In genomic region chr12:94710933-94711332, GRCh38 we compare ENCODE assay signal across 8 cellular contexts.
DNase-seq lines count a peak whose midpoint lies in the region; ATAC-seq and TF ChIP-seq lines count a peak whose summit lies in the region.

No MANE protein-coding gene starts in this region.

- no peak overlapping the region for H3K27ac ChIP-seq in KMS-11
- no peak overlapping the region for H3K27ac ChIP-seq in left lung

- no peak overlapping the region for H3K4me2 ChIP-seq in KMS-11

- no peak overlapping the region for H3K4me3 Mint-ChIP-seq in activated CD4-positive, alpha-beta memory T cell treated with anti-CD3 and anti-CD28 coated beads, Interleukin-2, amount 10 ng/mL, durations not matched to agents 7 days and 5 days

- POLR2A ChIA-PET in activated CD4-positive, alpha-beta memory T cell treated with anti-CD3 and anti-CD28 coated beads, Interleukin-2, amount 10 ng/mL, durations not matched to agents 7 days and 5 days (lab: Charles Lee) = no interaction called here

- H3K36me3 ChIP-seq in KMS-11 (ENCODE audit: insufficient read depth) = no peaks in the 10 kb centered on the region
- no peaks in the 10 kb centered on the region for H3K36me3 ChIP-seq in left lung

- no peak overlapping the region for H3K27ac Mint-ChIP-seq in activated CD4-positive, alpha-beta memory T cell treated with anti-CD3 and anti-CD28 coated beads, Interleukin-2, amount 10 ng/mL, durations not matched to agents 7 days and 5 days

- H3K4me1 ChIP-seq in KMS-11 (ENCODE audit: low read depth, poor library complexity, severe bottlenecking) (no peaks in the 10 kb centered on the region), left lung (no peaks in the 10 kb centered on the region)

- H3K9ac ChIP-seq in KMS-11 = no peak overlapping the region

- H3K4me3 ChIP-seq in KMS-11 (IDR thresholded peaks at IDR 0.05; ENCODE audit: insufficient read depth, low read depth, low read length) (no peak overlapping the region), left lung (no peak overlapping the region)

- H2AFZ ChIP-seq in KMS-11 (ENCODE audit: low read depth) = no peak overlapping the region

- peak; percentile 24; the same call in 1 of the 2 replicates for TF ChIP-seq CTCF in KMS-11 (conservative IDR thresholded peaks at IDR 0.05; ENCODE audit: low read depth, low read length)
- TF ChIP-seq CTCF in left lung (IDR thresholded peaks at IDR 0.05) = no peak

- no peaks in the 10 kb centered on the region for H3K4me1 Mint-ChIP-seq in activated CD4-positive, alpha-beta memory T cell treated with anti-CD3 and anti-CD28 coated beads, Interleukin-2, amount 10 ng/mL, durations not matched to agents 7 days and 5 days

- H3K27me3 Mint-ChIP-seq in activated CD4-positive, alpha-beta memory T cell treated with anti-CD3 and anti-CD28 coated beads, Interleukin-2, amount 10 ng/mL, durations not matched to agents 7 days and 5 days = peaks cover 7% of the 10 kb centered on the region

- H3K36me3 Mint-ChIP-seq in activated CD4-positive, alpha-beta memory T cell treated with anti-CD3 and anti-CD28 coated beads, Interleukin-2, amount 10 ng/mL, durations not matched to agents 7 days and 5 days (ENCODE audit: low read depth) = no peaks in the 10 kb centered on the region

- ATAC-seq in left lung (peak; percentile 43), GM21381 (IDR thresholded peaks at IDR 0.05; ENCODE audit: unreplicated experiment) (no peak), HG03025 (IDR thresholded peaks at IDR 0.05; ENCODE audit: low FRiP score, unreplicated experiment) (no peak), HG03039 (IDR thresholded peaks at IDR 0.05; ENCODE audit: unreplicated experiment) (no peak)

- H3K27me3 ChIP-seq in KMS-11 (ENCODE audit: insufficient read depth, low read depth) (no peaks in the 10 kb centered on the region), left lung (no peaks in the 10 kb centered on the region)

- no peaks in the 10 kb centered on the region for H3K9me3 ChIP-seq in left lung

- no peaks in the 10 kb centered on the region for H3K79me2 ChIP-seq in KMS-11 (ENCODE audit: insufficient read depth, low read depth)

- DNase-seq in NCI-H1417 (lab: John Stamatoyannopoulos, UW) (peak in 2 of 3 experiments; percentile 17 to 32), NCI-H1417 treated with DMSO at 0.1 percent for 48 hours (lab: John Stamatoyannopoulos, UW) (no peak), left lung (no peak)
- peak; percentile 33 for DNase-seq in activated CD4-positive, alpha-beta memory T cell treated with anti-CD3 and anti-CD28 coated beads, Interleukin-2, amount 10 ng/mL, durations not matched to agents 7 days and 5 days

- no peaks in the 10 kb centered on the region for H3K9me3 Mint-ChIP-seq in activated CD4-positive, alpha-beta memory T cell treated with anti-CD3 and anti-CD28 coated beads, Interleukin-2, amount 10 ng/mL, durations not matched to agents 7 days and 5 days

- H4K20me1 ChIP-seq in KMS-11 (ENCODE audit: insufficient read depth) = no peaks in the 10 kb centered on the region

- intact Hi-C loops in left lung (cut with DNase I) = no loop called here

- CTCF ChIA-PET in activated CD4-positive, alpha-beta memory T cell treated with anti-CD3 and anti-CD28 coated beads, Interleukin-2, amount 10 ng/mL, durations not matched to agents 7 days and 5 days (lab: Charles Lee) = interaction anchor here (0.9 to 2.6 kb wide), 2 partner anchors 269 to 363 kb away, joined by 3 to 9 read pairs; partner anchors contain the start of gene NR2C1

Comparison
In these comparisons a context has a peak if more than half of its experiments do, and no peak if none do; other contexts are left out.
1. DNase-seq: peak in NCI-H1417 (2 of 3) and activated CD4-positive, alpha-beta memory T cell treated with anti-CD3 and anti-CD28 coated beads, Interleukin-2, amount 10 ng/mL, durations not matched to agents 7 days and 5 days (single experiment); none in NCI-H1417 treated with DMSO at 0.1 percent for 48 hours (single experiment) and left lung (0 of 2).